22 cellular contexts compared by ENCODE assay signal in the genomic region with DNA sequence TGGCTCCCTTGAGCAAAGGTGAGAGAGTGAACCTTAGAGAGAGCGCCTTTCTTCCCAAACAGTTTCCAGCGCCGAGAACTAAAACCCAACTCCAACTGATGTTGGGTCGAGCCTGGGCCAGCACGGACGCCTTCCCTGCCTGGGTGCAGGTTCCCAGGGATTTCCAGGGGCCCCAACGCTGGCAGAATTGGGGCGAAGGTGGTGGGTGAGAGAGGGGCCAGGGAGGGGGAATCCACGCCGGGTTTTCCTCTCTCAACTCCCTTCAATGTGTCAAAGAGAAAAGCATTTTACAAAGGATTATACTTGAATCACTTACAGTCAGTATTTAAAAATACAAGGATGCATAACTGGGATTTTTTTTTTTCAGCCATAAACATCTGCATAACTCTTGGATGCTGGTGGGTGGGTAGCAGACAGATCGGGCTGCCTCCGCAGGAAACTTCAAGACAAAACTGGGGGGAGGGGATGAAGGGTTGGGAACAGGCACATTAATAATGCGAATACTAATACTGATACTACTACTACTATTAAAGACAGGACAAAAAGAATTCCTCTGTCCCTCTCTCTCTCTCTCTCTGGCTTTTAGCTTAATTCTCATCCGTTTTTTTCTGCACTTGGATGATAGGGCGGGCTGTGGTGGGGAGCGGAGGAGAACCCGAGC. TPM values are rescaled to one million over a fixed set of nuclear protein-coding genes. Genes with fewer than 3 reads are reported as not detected.
A peak's percentile ranks its signal among the peaks of the same experiment; 100 is the strongest.
DNase-seq lines count a peak whose midpoint lies in the region; ATAC-seq and TF ChIP-seq lines count a peak whose summit lies in the region.
"Had no signal": no experiment of that assay in that cellular context is flagged by ENCODE, and none has a peak within 500 bp of the region (broad histone marks: within the 10 kb centered on the region; RNA-seq: fewer than 3 reads in every experiment).

No MANE protein-coding gene starts in this region.

- H3F3A ChIP-seq in neural cell (ENCODE audit: insufficient read depth, low read length, poor library complexity, severe bottlenecking): no peaks in the 10 kb centered on the region

- TF ChIP-seq RAD21 in neural cell (conservative IDR thresholded peaks at IDR 0.05): no peak

- no peak overlapping the region for H3K4me3 Mint-ChIP-seq in activated CD4-positive, alpha-beta T cell treated with anti-CD3 and anti-CD28 coated beads, Interleukin-2, amount 10 ng/mL, durations not matched to agents 7 days and 5 days
- H3K4me3 Mint-ChIP-seq in central memory CD8-positive, alpha-beta T cell: peak overlapping the region; percentile 31
- H3K4me3 Mint-ChIP-seq: activated CD4-positive, alpha-beta memory T cell treated with anti-CD3 and anti-CD28 coated beads for 36 hours; activated naive CD4-positive, alpha-beta T cell treated with anti-CD3 and anti-CD28 coated beads, Interleukin-2, amount 50 U/mL, for 24 hours; natural killer cell had no signal

- H2AFZ ChIP-seq in neural cell (ENCODE audit: low read depth, low read length): no peak overlapping the region

- H4K20me1 ChIP-seq in neural cell (ENCODE audit: insufficient read depth): no peaks in the 10 kb centered on the region

- TF ChIP-seq CTCF in neural cell (IDR thresholded peaks at IDR 0.05; ENCODE audit: poor library complexity, severe bottlenecking): no peak
- no peak for TF ChIP-seq CTCF in coronary artery (IDR thresholded peaks at IDR 0.05)

- H3K9me2 ChIP-seq in neural cell (ENCODE audit: insufficient read depth, low read length): no peaks in the 10 kb centered on the region

- CTCF ChIA-PET in activated CD4-positive, alpha-beta T cell treated with anti-CD3 and anti-CD28 coated beads, Interleukin-2, amount 10 ng/mL, durations not matched to agents 7 days and 5 days (lab: Charles Lee): no interaction called here

- no peak for TF ChIP-seq EP300 in neural cell (conservative IDR thresholded peaks at IDR 0.05; ENCODE audit: poor library complexity, severe bottlenecking)

- DNase-seq in activated CD4-positive, alpha-beta T cell treated with anti-CD3 and anti-CD28 coated beads, Interleukin-2, amount 10 ng/mL, durations not matched to agents 7 days and 5 days: no peak
- DNase-seq in activated CD4-positive, alpha-beta T cell treated with anti-CD3 and anti-CD28 coated beads for 4 hours: no peak
- no peak for DNase-seq in central memory CD8-positive, alpha-beta T cell (ENCODE audit: low spot score in 2 of 2)
- no peak for DNase-seq in SW480 (ENCODE audit: low spot score)
- no peak for DNase-seq in medulla oblongata (ENCODE audit: extremely low spot score)
- no peak for DNase-seq in GM19238 (ENCODE audit: insufficient read length, low spot score)
- DNase-seq in coronary artery (ENCODE audit: low spot score): no peak
- DNase-seq: activated CD4-positive, alpha-beta memory T cell treated with anti-CD3 and anti-CD28 coated beads for 36 hours; activated T-cell treated with anti-CD3 and anti-CD28 coated beads, Interleukin-2, amount 50 U/mL, for 1 hour; islet precursor cell; natural killer cell; NCI-H524 treated with DMSO at 0.1 percent for 48 hours; OCI-M1; stomach had no signal

- no peaks in the 10 kb centered on the region for H3K9me3 Mint-ChIP-seq in activated CD4-positive, alpha-beta T cell treated with anti-CD3 and anti-CD28 coated beads, Interleukin-2, amount 10 ng/mL, durations not matched to agents 7 days and 5 days
- no peaks in the 10 kb centered on the region for H3K9me3 Mint-ChIP-seq in central memory CD8-positive, alpha-beta T cell
- H3K9me3 Mint-ChIP-seq: activated CD4-positive, alpha-beta memory T cell treated with anti-CD3 and anti-CD28 coated beads for 36 hours; activated naive CD4-positive, alpha-beta T cell treated with anti-CD3 and anti-CD28 coated beads, Interleukin-2, amount 50 U/mL, for 24 hours; natural killer cell had no signal

- H3K4me2 ChIP-seq in neural cell (ENCODE audit: low read length): peak overlapping the region; percentile 48

- peaks cover 3% of the 10 kb centered on the region for H3K36me3 Mint-ChIP-seq in activated CD4-positive, alpha-beta T cell treated with anti-CD3 and anti-CD28 coated beads, Interleukin-2, amount 10 ng/mL, durations not matched to agents 7 days and 5 days (ENCODE audit: low read depth)
- peaks cover 2% of the 10 kb centered on the region for H3K36me3 Mint-ChIP-seq in central memory CD8-positive, alpha-beta T cell (ENCODE audit: insufficient read depth)
- H3K36me3 Mint-ChIP-seq: activated CD4-positive, alpha-beta memory T cell treated with anti-CD3 and anti-CD28 coated beads for 36 hours; activated naive CD4-positive, alpha-beta T cell treated with anti-CD3 and anti-CD28 coated beads, Interleukin-2, amount 50 U/mL, for 24 hours; natural killer cell had no signal

- peaks cover 20% of the 10 kb centered on the region for H3K4me1 Mint-ChIP-seq in activated CD4-positive, alpha-beta T cell treated with anti-CD3 and anti-CD28 coated beads, Interleukin-2, amount 10 ng/mL, durations not matched to agents 7 days and 5 days
- peaks cover 18% of the 10 kb centered on the region for H3K4me1 Mint-ChIP-seq in central memory CD8-positive, alpha-beta T cell

- no peak for ATAC-seq in central memory CD8-positive, alpha-beta T cell (replicated peaks; ENCODE audit: extremely low read depth, poor library complexity, severe bottlenecking)
- ATAC-seq: natural killer cell had no signal

- H3K27me3 ChIP-seq in neural cell (ENCODE audit: insufficient read depth, low read depth, low read length): peaks cover 23% of the 10 kb centered on the region

- no peaks in the 10 kb centered on the region for H3K36me3 ChIP-seq in neural cell (ENCODE audit: insufficient read depth, low read length)
- H3K36me3 ChIP-seq: esophagus muscularis mucosa, stomach had no signal

- H3K27ac Mint-ChIP-seq in activated CD4-positive, alpha-beta T cell treated with anti-CD3 and anti-CD28 coated beads, Interleukin-2, amount 10 ng/mL, durations not matched to agents 7 days and 5 days: peak overlapping the region; percentile 46
- no peak overlapping the region for H3K27ac Mint-ChIP-seq in central memory CD8-positive, alpha-beta T cell (ENCODE audit: low read depth)
- H3K27ac Mint-ChIP-seq: activated CD4-positive, alpha-beta memory T cell treated with anti-CD3 and anti-CD28 coated beads for 36 hours; natural killer cell had no signal

- POLR2A ChIA-PET in activated CD4-positive, alpha-beta T cell treated with anti-CD3 and anti-CD28 coated beads, Interleukin-2, amount 10 ng/mL, durations not matched to agents 7 days and 5 days (lab: Charles Lee): no interaction called here

- peak overlapping the region; percentile 65 for H3K27ac ChIP-seq in neural cell (ENCODE audit: low read length)
- no peak overlapping the region for H3K27ac ChIP-seq in coronary artery
- H3K27ac ChIP-seq: esophagus muscularis mucosa, stomach had no signal

- H3K27me3 Mint-ChIP-seq in activated CD4-positive, alpha-beta T cell treated with anti-CD3 and anti-CD28 coated beads, Interleukin-2, amount 10 ng/mL, durations not matched to agents 7 days and 5 days: peaks cover 73% of the 10 kb centered on the region
- peaks cover 64% of the 10 kb centered on the region for H3K27me3 Mint-ChIP-seq in central memory CD8-positive, alpha-beta T cell

- H3K9me3 ChIP-seq in neural cell (ENCODE audit: low read length): no peaks in the 10 kb centered on the region

- H3K79me2 ChIP-seq in neural cell (replicated peaks; ENCODE audit: insufficient read depth, low read length): peaks cover 23% of the 10 kb centered on the region

- H3K4me3 ChIP-seq in neural cell (ENCODE audit: low read length) (peak overlapping the region; percentile 80), coronary artery (no peak overlapping the region)
- H3K4me3 ChIP-seq: stomach had no signal

- H3K9ac ChIP-seq in neural cell (ENCODE audit: low read length): peak overlapping the region; percentile 64

TF ChIP-seq in neural cell, 6 proteins besides CTCF, POLR2A, EP300 and RAD21:
- TF ChIP-seq POLR2AphosphoS5 (IDR thresholded peaks at IDR 0.05): no peak
- TF ChIP-seq SMC3 (conservative IDR thresholded peaks at IDR 0.05; ENCODE audit: poor library complexity): no peak
- no peak for TF ChIP-seq TAF1 (IDR thresholded peaks at IDR 0.05; ENCODE audit: low read depth)
- TF ChIP-seq EZH2 (IDR thresholded peaks at IDR 0.05; ENCODE audit: borderline replicate concordance, insufficient read depth, low read length, poor library complexity, severe bottlenecking): no peak
- TF ChIP-seq, protein P1, sequence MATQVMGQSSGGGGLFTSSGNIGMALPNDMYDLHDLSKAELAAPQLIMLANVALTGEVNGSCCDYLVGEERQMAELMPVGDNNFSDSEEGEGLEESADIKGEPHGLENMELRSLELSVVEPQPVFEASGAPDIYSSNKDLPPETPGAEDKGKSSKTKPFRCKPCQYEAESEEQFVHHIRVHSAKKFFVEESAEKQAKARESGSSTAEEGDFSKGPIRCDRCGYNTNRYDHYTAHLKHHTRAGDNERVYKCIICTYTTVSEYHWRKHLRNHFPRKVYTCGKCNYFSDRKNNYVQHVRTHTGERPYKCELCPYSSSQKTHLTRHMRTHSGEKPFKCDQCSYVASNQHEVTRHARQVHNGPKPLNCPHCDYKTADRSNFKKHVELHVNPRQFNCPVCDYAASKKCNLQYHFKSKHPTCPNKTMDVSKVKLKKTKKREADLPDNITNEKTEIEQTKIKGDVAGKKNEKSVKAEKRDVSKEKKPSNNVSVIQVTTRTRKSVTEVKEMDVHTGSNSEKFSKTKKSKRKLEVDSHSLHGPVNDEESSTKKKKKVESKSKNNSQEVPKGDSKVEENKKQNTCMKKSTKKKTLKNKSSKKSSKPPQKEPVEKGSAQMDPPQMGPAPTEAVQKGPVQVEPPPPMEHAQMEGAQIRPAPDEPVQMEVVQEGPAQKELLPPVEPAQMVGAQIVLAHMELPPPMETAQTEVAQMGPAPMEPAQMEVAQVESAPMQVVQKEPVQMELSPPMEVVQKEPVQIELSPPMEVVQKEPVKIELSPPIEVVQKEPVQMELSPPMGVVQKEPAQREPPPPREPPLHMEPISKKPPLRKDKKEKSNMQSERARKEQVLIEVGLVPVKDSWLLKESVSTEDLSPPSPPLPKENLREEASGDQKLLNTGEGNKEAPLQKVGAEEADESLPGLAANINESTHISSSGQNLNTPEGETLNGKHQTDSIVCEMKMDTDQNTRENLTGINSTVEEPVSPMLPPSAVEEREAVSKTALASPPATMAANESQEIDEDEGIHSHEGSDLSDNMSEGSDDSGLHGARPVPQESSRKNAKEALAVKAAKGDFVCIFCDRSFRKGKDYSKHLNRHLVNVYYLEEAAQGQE (IDR thresholded peaks at IDR 0.05; ENCODE audit: borderline replicate concordance): no peak
- TF ChIP-seq MXI1 (conservative IDR thresholded peaks at IDR 0.05; ENCODE audit: poor library complexity, severe bottlenecking): no peak

RNA-seq across cellular contexts. Expression of gene ARX, which starts 1.3 kb away (rescaled TPM):
- not detected for total RNA-seq in activated CD4-positive, alpha-beta T cell treated with anti-CD3 and anti-CD28 coated beads, Interleukin-2, amount 10 ng/mL, durations not matched to agents 7 days and 5 days
- polyA plus RNA-seq in neural cell: 39.2 and 42.8 TPM in 2 replicates
- 39.8 and 49.2 TPM in 2 replicates for polyA minus RNA-seq in neural cell
- total RNA-seq: activated CD4-positive, alpha-beta memory T cell treated with anti-CD3 and anti-CD28 coated beads for 36 hours; dermis microvascular lymphatic vessel endothelial cell; esophagus muscularis mucosa; lung microvascular endothelial cell; natural killer cell; renal cortical epithelial cell; ureter had no signal
- polyA plus RNA-seq: AG04450 had no signal
